In the genomic region with DNA sequence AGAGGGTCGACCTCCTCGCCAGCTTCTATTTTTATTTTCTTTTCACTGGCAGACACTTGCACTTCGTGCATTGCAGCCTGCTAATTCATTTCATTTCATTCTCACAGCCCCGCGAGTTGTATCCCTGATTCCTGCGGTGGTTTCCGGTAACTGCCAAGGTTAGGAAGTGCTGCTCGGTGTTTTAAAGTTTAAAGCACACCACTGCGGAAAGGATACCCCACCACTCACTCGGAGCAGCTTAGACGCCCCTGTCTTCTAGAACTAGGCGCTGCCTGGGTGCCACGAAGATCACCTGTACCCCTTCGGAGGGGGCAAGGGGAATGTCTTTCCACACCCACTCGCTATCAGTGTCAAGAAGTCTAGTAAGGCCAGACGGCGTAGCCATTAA, we compare ENCODE assay signal across 8 cellular contexts. TPM values are rescaled to one million over a fixed set of nuclear protein-coding genes. Genes with fewer than 3 reads are reported as not detected.
DNase-seq lines count a peak whose midpoint lies in the region; ATAC-seq and TF ChIP-seq lines count a peak whose summit lies in the region.

No MANE protein-coding gene starts in this region.

- TF ChIP-seq CTCF in BJ (IDR thresholded peaks at IDR 0.05; ENCODE audit: insufficient read depth, low read depth, low read length), result no peak
- no peak for TF ChIP-seq CTCF in LNCaP clone FGC (IDR thresholded peaks at IDR 0.05; ENCODE audit: control insufficient read depth, extremely low read depth, insufficient read depth)
- no peak for TF ChIP-seq CTCF in foreskin keratinocyte (conservative IDR thresholded peaks at IDR 0.05)
- no peak for TF ChIP-seq CTCF in prostate gland (IDR thresholded peaks at IDR 0.05)

- POLR2A ChIA-PET in BJ (lab: Charles Lee), result interaction anchor here (0.5 to 1.0 kb wide), 3 partner anchors 29 to 416 kb away, joined by 3 to 5 read pairs (median 3); no protein-coding TSS in a partner anchor

- intact Hi-C loops in prostate gland (cut with DNase I), result loop anchor here (5.0 to 10.0 kb wide), 6 partner anchors 37 to 782 kb away; partner anchors contain the start of genes BRD7 and TENT4B

- peaks cover 18% of the 10 kb centered on the region for H3K4me1 Mint-ChIP-seq in activated T-cell treated with anti-CD3 and anti-CD28 coated beads, Interleukin-2, amount 50 U/mL, for 4 hours (ENCODE audit: low read depth)

- DNase-seq in BJ (ENCODE audit: low read depth), result no peak
- DNase-seq in LNCaP clone FGC (ENCODE audit: low read depth), result no peak
- peak; percentile 7 for DNase-seq in activated T-cell treated with anti-CD3 and anti-CD28 coated beads, Interleukin-2, amount 50 U/mL, for 4 hours
- no peak for DNase-seq in foreskin keratinocyte
- no peak for DNase-seq in prostate gland (ENCODE audit: low spot score)
- no peak for DNase-seq in DMS153 (lab: John Stamatoyannopoulos, UW)
- no peak for DNase-seq in retina

- H3K36me3 ChIP-seq in BJ (ENCODE audit: control insufficient read depth, insufficient read depth, low read length) (peaks cover 2% of the 10 kb centered on the region; the same call in 1 of the 2 replicates), prostate gland (no peaks in the 10 kb centered on the region)

- H3K9me3 Mint-ChIP-seq in activated T-cell treated with anti-CD3 and anti-CD28 coated beads, Interleukin-2, amount 50 U/mL, for 4 hours, result no peaks in the 10 kb centered on the region

- no peak overlapping the region for H3K27ac ChIP-seq in foreskin keratinocyte
- H3K27ac ChIP-seq in prostate gland, result peak overlapping the region; percentile 77 to 79

- peak overlapping the region; percentile 94 for H3K4me3 Mint-ChIP-seq in activated T-cell treated with anti-CD3 and anti-CD28 coated beads, Interleukin-2, amount 50 U/mL, for 4 hours

- peak overlapping the region; percentile 70 for H3K4me3 ChIP-seq in BJ (ENCODE audit: low read depth, low read length)
- H3K4me3 ChIP-seq in LNCaP clone FGC (ENCODE audit: low read depth, low read length), result peak overlapping the region; percentile 92
- peak overlapping the region; percentile 99 to 100 for H3K4me3 ChIP-seq in prostate gland

- H3K36me3 Mint-ChIP-seq in activated T-cell treated with anti-CD3 and anti-CD28 coated beads, Interleukin-2, amount 50 U/mL, for 4 hours (ENCODE audit: insufficient read depth), result peaks cover 1% of the 10 kb centered on the region

- H3K4me1 ChIP-seq in foreskin keratinocyte (no peaks in the 10 kb centered on the region), prostate gland (replicated peaks) (no peaks in the 10 kb centered on the region)

- no peak for TF ChIP-seq POLR2A in prostate gland (IDR thresholded peaks at IDR 0.05)

- WGBS in prostate gland, result under 1% methylated on average over 17 of the region's 17 CpGs

- peaks cover under 1% of the 10 kb centered on the region for H3K27me3 ChIP-seq in BJ (ENCODE audit: control insufficient read depth, insufficient read depth, low read length)
- peaks cover 3% of the 10 kb centered on the region for H3K27me3 ChIP-seq in foreskin keratinocyte
- no peaks in the 10 kb centered on the region for H3K27me3 ChIP-seq in prostate gland (replicated peaks; ENCODE audit: insufficient read depth)

- H3K9me3 ChIP-seq in prostate gland, result no peaks in the 10 kb centered on the region

- peak; percentile 5 for ATAC-seq in GM19463 (IDR thresholded peaks at IDR 0.05; ENCODE audit: unreplicated experiment)
- ATAC-seq in activated T-cell treated with anti-CD3 and anti-CD28 coated beads, Interleukin-2, amount 50 U/mL, for 4 hours, result peak; percentile 25 to 34
- peak; percentile 16 for ATAC-seq in foreskin keratinocyte

- CTCF ChIA-PET in BJ (lab: Yijun Ruan, JAX), result interaction anchor here (0.6 to 2.9 kb wide), 38 partner anchors 8 to 721 kb away, joined by 3 to 68 read pairs (median 4); partner anchors contain the start of genes BRD7 and HEATR3

- no peaks in the 10 kb centered on the region for H3K27me3 Mint-ChIP-seq in activated T-cell treated with anti-CD3 and anti-CD28 coated beads, Interleukin-2, amount 50 U/mL, for 4 hours (ENCODE audit: low read depth)

RNA-seq across cellular contexts. Expression of gene CNEP1R1, which starts 0.5 kb away (rescaled TPM):
- polyA plus RNA-seq in BJ (2011; rRNA removed) (15.2 and 24.5 TPM in 2 replicates), foreskin keratinocyte (8.9 and 10.5 TPM in 2 replicates)
- 10.4 and 14.7 TPM in 2 replicates for polyA minus RNA-seq in BJ (2011; rRNA and poly(A)+ RNA removed)
- total RNA-seq in activated T-cell treated with anti-CD3 and anti-CD28 coated beads, Interleukin-2, amount 50 U/mL, for 4 hours, result 10 to 100 TPM; 16.2 to 20.0 (median 17.6) TPM
- total RNA-seq in foreskin keratinocyte (18.1 and 18.7 TPM in 2 replicates), prostate gland (10 to 100 TPM in 1 of 2 donors, 1 to 10 TPM in 1; 9.7 to 41.9 TPM)

RNA-seq across cellular contexts. Expression of gene HEATR3, which starts 40.2 kb away (rescaled TPM):
- 13.0 and 18.5 TPM in 2 replicates for polyA plus RNA-seq in BJ (2011; rRNA removed)
- 6.0 and 13.6 TPM in 2 replicates for polyA minus RNA-seq in BJ (2011; rRNA and poly(A)+ RNA removed)
- 10 to 100 TPM; 20.9 to 25.0 (median 24.5) TPM for total RNA-seq in activated T-cell treated with anti-CD3 and anti-CD28 coated beads, Interleukin-2, amount 50 U/mL, for 4 hours
- 18.9 and 21.4 TPM in 2 replicates for total RNA-seq in foreskin keratinocyte
- polyA plus RNA-seq in foreskin keratinocyte, result 6.9 and 8.8 TPM in 2 replicates
- total RNA-seq in prostate gland, result 10 to 100 TPM; 18.8 to 22.7 TPM
